1 cellular context compared by ENCODE assay signal in genomic region chr3:130894873-130895330, GRCh38.
TF ChIP-seq lines count a peak whose summit lies in the region.

No MANE protein-coding gene starts in this region.

TF ChIP-seq in HepG2, 621 proteins besides CTCF, POLR2A, EP300 and RAD21 (continued from another document):
- TF ChIP-seq ZNF597 (CRISPR knock-in tag; IDR thresholded peaks at IDR 0.05): no peak
